In the genomic region with DNA sequence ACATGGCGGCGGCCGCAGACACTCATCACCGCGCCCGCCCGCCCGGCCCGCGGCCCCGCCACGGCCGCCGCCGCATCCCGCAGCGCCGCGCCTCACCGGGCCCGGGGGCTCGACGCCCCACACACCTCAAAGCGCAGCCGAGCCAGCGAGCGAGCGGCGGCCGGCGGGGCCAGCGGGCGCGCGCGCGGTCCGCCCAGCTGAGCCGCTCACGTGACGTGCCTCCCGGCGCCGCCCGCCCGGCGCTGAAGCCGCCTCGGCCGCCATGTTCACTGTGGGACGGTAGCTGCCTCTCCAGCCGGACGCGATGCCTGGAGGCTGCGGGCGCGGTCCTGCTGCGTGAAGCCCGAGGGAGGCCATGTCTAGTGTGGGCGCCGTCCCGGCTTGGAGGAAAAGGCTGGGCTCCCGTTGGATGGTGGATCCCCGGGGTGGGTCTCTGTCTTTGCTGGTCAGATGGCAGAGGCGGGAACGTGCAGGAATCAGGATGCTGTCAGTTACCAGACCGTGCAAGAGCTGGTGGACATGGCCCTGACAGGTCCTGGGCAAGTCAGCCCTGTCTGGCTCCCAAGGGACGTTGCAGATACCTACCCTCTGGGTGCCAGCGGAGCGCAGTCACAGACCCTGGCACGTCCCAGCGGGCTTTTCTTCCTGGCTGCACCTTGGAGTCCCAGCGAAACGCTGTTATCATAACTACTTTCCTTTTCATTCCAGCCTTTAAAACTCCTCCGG, we compare ENCODE assay signal across 1 cellular context.
A peak's percentile ranks its signal among the peaks of the same experiment; 100 is the strongest.
TF ChIP-seq lines count a peak whose summit lies in the region.

A gene with protein sequence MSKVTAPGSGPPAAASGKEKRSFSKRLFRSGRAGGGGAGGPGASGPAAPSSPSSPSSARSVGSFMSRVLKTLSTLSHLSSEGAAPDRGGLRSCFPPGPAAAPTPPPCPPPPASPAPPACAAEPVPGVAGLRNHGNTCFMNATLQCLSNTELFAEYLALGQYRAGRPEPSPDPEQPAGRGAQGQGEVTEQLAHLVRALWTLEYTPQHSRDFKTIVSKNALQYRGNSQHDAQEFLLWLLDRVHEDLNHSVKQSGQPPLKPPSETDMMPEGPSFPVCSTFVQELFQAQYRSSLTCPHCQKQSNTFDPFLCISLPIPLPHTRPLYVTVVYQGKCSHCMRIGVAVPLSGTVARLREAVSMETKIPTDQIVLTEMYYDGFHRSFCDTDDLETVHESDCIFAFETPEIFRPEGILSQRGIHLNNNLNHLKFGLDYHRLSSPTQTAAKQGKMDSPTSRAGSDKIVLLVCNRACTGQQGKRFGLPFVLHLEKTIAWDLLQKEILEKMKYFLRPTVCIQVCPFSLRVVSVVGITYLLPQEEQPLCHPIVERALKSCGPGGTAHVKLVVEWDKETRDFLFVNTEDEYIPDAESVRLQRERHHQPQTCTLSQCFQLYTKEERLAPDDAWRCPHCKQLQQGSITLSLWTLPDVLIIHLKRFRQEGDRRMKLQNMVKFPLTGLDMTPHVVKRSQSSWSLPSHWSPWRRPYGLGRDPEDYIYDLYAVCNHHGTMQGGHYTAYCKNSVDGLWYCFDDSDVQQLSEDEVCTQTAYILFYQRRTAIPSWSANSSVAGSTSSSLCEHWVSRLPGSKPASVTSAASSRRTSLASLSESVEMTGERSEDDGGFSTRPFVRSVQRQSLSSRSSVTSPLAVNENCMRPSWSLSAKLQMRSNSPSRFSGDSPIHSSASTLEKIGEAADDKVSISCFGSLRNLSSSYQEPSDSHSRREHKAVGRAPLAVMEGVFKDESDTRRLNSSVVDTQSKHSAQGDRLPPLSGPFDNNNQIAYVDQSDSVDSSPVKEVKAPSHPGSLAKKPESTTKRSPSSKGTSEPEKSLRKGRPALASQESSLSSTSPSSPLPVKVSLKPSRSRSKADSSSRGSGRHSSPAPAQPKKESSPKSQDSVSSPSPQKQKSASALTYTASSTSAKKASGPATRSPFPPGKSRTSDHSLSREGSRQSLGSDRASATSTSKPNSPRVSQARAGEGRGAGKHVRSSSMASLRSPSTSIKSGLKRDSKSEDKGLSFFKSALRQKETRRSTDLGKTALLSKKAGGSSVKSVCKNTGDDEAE (N-terminal part only) (minus strand): TSS at position 186 of the 726 bp plus-strand sequence. CDS start 182 bp downstream, at position 4.

TF ChIP-seq in HEK293, 187 proteins besides CTCF, POLR2A, EP300 and RAD21 (continued from another document and continues in another):
- TF ChIP-seq, protein P1, sequence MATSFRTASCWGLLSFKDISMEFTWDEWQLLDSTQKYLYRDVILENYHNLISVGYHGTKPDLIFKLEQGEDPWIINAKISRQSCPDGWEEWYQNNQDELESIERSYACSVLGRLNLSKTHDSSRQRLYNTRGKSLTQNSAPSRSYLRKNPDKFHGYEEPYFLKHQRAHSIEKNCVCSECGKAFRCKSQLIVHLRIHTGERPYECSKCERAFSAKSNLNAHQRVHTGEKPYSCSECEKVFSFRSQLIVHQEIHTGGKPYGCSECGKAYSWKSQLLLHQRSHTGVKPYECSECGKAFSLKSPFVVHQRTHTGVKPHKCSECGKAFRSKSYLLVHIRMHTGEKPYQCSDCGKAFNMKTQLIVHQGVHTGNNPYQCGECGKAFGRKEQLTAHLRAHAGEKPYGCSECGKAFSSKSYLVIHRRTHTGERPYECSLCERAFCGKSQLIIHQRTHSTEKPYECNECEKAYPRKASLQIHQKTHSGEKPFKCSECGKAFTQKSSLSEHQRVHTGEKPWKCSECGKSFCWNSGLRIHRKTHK (tag by site-specific recombination; IDR thresholded peaks at IDR 0.05): no peak
- TF ChIP-seq ZFHX2 (tag by site-specific recombination; conservative IDR thresholded peaks at IDR 0.05) (peak; percentile 34; the same call in 1 of the 2 replicates), SP7 (tag by site-specific recombination; IDR thresholded peaks at IDR 0.05) (peak; percentile 72), ZNF596 (tag by site-specific recombination; IDR thresholded peaks at IDR 0.05) (no peak), ZNF311 (tag by site-specific recombination; IDR thresholded peaks at IDR 0.05; ENCODE audit: borderline replicate concordance) (no peak), ZNF140 (tag by site-specific recombination; IDR thresholded peaks at IDR 0.05) (no peak), ZNF157 (tag by site-specific recombination; IDR thresholded peaks at IDR 0.05) (no peak), REPIN1 (tag by site-specific recombination; IDR thresholded peaks at IDR 0.05; ENCODE audit: low read depth) (no peak), ZNF18 (tag by site-specific recombination; IDR thresholded peaks at IDR 0.05) (no peak), ZNF785 (tag by site-specific recombination; IDR thresholded peaks at IDR 0.05) (no peak), AEBP2 (tag by site-specific recombination; IDR thresholded peaks at IDR 0.05; ENCODE audit: borderline replicate concordance) (no peak), HOXC10 (CRISPR knock-in tag; IDR thresholded peaks at IDR 0.05) (peak; percentile 37; the same call in 1 of the 2 replicates), ZNF677 (tag by site-specific recombination; IDR thresholded peaks at IDR 0.05) (no peak), ZFP3 (tag by site-specific recombination; IDR thresholded peaks at IDR 0.05; ENCODE audit: low read depth) (no peak), GLI4 (tag by site-specific recombination; IDR thresholded peaks at IDR 0.05) (0 out of 2 replicates have a peak, but pooled peaks have one; percentile 11), ZNF146 (tag by site-specific recombination; IDR thresholded peaks at IDR 0.05) (no peak), FEZF1 (tag by site-specific recombination; IDR thresholded peaks at IDR 0.05) (no peak), ZNF639 (tag by site-specific recombination; IDR thresholded peaks at IDR 0.05) (peak; percentile 44; the same call in 1 of the 2 replicates), KLF10 (tag by site-specific recombination; IDR thresholded peaks at IDR 0.05) (peak; percentile 94; the same call in 1 of the 2 replicates), ZNF433 (tag by site-specific recombination; IDR thresholded peaks at IDR 0.05; ENCODE audit: low read depth) (no peak), ZNF626 (tag by site-specific recombination; IDR thresholded peaks at IDR 0.05) (no peak), ZSCAN16 (tag by site-specific recombination; IDR thresholded peaks at IDR 0.05) (no peak), ZNF184 (tag by site-specific recombination; IDR thresholded peaks at IDR 0.05) (no peak), ZNF571 (tag by site-specific recombination; IDR thresholded peaks at IDR 0.05) (no peak), GFI1B (tag by site-specific recombination; IDR thresholded peaks at IDR 0.05) (no peak), ZNF521 (tag by site-specific recombination; IDR thresholded peaks at IDR 0.05) (no peak), ZNF174 (tag by site-specific recombination; IDR thresholded peaks at IDR 0.05) (no peak; the same call in 1 of the 2 replicates), ZNF473 (tag by site-specific recombination; IDR thresholded peaks at IDR 0.05) (no peak), SP3 (tag by site-specific recombination; IDR thresholded peaks at IDR 0.05) (peak; percentile 97)
- TF ChIP-seq, protein P2, sequence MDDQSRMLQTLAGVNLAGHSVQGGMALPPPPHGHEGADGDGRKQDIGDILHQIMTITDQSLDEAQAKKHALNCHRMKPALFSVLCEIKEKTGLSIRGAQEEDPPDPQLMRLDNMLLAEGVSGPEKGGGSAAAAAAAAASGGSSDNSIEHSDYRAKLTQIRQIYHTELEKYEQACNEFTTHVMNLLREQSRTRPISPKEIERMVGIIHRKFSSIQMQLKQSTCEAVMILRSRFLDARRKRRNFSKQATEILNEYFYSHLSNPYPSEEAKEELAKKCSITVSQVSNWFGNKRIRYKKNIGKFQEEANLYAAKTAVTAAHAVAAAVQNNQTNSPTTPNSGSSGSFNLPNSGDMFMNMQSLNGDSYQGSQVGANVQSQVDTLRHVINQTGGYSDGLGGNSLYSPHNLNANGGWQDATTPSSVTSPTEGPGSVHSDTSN (CRISPR knock-in tag; IDR thresholded peaks at IDR 0.05): peak; percentile 84; the same call in 1 of the 2 replicates
- TF ChIP-seq, protein P3, sequence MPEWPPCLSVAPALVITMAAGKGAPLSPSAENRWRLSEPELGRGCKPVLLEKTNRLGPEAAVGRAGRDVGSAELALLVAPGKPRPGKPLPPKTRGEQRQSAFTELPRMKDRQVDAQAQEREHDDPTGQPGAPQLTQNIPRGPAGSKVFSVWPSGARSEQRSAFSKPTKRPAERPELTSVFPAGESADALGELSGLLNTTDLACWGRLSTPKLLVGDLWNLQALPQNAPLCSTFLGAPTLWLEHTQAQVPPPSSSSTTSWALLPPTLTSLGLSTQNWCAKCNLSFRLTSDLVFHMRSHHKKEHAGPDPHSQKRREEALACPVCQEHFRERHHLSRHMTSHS (tag by site-specific recombination; IDR thresholded peaks at IDR 0.05): no peak
- TF ChIP-seq, protein P4, sequence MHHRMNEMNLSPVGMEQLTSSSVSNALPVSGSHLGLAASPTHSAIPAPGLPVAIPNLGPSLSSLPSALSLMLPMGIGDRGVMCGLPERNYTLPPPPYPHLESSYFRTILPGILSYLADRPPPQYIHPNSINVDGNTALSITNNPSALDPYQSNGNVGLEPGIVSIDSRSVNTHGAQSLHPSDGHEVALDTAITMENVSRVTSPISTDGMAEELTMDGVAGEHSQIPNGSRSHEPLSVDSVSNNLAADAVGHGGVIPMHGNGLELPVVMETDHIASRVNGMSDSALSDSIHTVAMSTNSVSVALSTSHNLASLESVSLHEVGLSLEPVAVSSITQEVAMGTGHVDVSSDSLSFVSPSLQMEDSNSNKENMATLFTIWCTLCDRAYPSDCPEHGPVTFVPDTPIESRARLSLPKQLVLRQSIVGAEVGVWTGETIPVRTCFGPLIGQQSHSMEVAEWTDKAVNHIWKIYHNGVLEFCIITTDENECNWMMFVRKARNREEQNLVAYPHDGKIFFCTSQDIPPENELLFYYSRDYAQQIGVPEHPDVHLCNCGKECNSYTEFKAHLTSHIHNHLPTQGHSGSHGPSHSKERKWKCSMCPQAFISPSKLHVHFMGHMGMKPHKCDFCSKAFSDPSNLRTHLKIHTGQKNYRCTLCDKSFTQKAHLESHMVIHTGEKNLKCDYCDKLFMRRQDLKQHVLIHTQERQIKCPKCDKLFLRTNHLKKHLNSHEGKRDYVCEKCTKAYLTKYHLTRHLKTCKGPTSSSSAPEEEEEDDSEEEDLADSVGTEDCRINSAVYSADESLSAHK (tag by site-specific recombination; IDR thresholded peaks at IDR 0.05): peak; percentile 33
- TF ChIP-seq, protein P5, sequence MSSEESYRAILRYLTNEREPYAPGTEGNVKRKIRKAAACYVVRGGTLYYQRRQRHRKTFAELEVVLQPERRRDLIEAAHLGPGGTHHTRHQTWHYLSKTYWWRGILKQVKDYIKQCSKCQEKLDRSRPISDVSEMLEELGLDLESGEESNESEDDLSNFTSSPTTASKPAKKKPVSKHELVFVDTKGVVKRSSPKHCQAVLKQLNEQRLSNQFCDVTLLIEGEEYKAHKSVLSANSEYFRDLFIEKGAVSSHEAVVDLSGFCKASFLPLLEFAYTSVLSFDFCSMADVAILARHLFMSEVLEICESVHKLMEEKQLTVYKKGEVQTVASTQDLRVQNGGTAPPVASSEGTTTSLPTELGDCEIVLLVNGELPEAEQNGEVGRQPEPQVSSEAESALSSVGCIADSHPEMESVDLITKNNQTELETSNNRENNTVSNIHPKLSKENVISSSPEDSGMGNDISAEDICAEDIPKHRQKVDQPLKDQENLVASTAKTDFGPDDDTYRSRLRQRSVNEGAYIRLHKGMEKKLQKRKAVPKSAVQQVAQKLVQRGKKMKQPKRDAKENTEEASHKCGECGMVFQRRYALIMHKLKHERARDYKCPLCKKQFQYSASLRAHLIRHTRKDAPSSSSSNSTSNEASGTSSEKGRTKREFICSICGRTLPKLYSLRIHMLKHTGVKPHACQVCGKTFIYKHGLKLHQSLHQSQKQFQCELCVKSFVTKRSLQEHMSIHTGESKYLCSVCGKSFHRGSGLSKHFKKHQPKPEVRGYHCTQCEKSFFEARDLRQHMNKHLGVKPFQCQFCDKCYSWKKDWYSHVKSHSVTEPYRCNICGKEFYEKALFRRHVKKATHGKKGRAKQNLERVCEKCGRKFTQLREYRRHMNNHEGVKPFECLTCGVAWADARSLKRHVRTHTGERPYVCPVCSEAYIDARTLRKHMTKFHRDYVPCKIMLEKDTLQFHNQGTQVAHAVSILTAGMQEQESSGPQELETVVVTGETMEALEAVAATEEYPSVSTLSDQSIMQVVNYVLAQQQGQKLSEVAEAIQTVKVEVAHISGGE (tag by site-specific recombination; conservative IDR thresholded peaks at IDR 0.05; ENCODE audit: low read depth): peak; percentile 62
- TF ChIP-seq, protein P6, sequence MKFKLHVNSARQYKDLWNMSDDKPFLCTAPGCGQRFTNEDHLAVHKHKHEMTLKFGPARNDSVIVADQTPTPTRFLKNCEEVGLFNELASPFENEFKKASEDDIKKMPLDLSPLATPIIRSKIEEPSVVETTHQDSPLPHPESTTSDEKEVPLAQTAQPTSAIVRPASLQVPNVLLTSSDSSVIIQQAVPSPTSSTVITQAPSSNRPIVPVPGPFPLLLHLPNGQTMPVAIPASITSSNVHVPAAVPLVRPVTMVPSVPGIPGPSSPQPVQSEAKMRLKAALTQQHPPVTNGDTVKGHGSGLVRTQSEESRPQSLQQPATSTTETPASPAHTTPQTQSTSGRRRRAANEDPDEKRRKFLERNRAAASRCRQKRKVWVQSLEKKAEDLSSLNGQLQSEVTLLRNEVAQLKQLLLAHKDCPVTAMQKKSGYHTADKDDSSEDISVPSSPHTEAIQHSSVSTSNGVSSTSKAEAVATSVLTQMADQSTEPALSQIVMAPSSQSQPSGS (tag by site-specific recombination; IDR thresholded peaks at IDR 0.05; ENCODE audit: low read depth): no peak
